In genomic region chr14:60649815-60650381, GRCh38 we compare ENCODE assay signal across 1 cellular context.
TF ChIP-seq lines count a peak whose summit lies in the region.

No MANE protein-coding gene starts in this region.

TF ChIP-seq in GM23338, 12 proteins besides CTCF, POLR2A, EP300 and RAD21 (continued from another document):
- TF ChIP-seq REST (IDR thresholded peaks at IDR 0.05; ENCODE audit: unreplicated experiment) (no peak), STAT1 (IDR thresholded peaks at IDR 0.05; ENCODE audit: unreplicated experiment) (no peak), POLR2AphosphoS5 (IDR thresholded peaks at IDR 0.05; ENCODE audit: low read depth) (no peak)
TF ChIP-seq in GM23338: peak in this region for 0.
